In genomic region chr3:65233561-65233960, GRCh38 we compare ENCODE assay signal across 28 cellular contexts.
DNase-seq lines count a peak whose midpoint lies in the region; ATAC-seq, FAIRE-seq and TF ChIP-seq lines count a peak whose summit lies in the region.
"Had no signal": no experiment of that assay in that cellular context is flagged by ENCODE, and none has a peak within 500 bp of the region (broad histone marks: within the 10 kb centered on the region; RNA-seq: fewer than 3 reads in every experiment).

No MANE protein-coding gene starts in this region.

- WGBS in mammary epithelial cell (ENCODE audit: low coverage, missing lambda C conversion rate): 84% methylated on average over 5 of the region's 5 CpGs

- DNase-seq in mammary epithelial cell (peak; percentile 23), breast epithelium (ENCODE audit: low spot score in 2 of 2) (no peak), astrocyte (ENCODE audit: low read depth) (peak; percentile 40), glomerular visceral epithelial cell (ENCODE audit: extremely low spot score) (peak; percentile 15), GM12892 (ENCODE audit: insufficient read length) (no peak), OCI-LY7 (ENCODE audit: low spot score) (no peak)
- DNase-seq in activated CD4-positive, alpha-beta memory T cell treated with anti-CD3 and anti-CD28 coated beads, Interleukin-2, amount 10 ng/mL, durations not matched to agents 7 days and 5 days: no peak
- DNase-seq: CD8-positive, alpha-beta memory T cell; DMS 273 treated with DMSO at 0.1 percent for 48 hours; DMS79; GF-D8; Karpas-422; NCI-H1105; NCI-H1436 treated with DMSO at 0.1 percent for 48 hours; NCI-H187 treated with DMSO at 0.1 percent for 48 hours; NCI-H2107; NCI-H524 treated with DMSO at 0.1 percent for 48 hours; NCI-H82 had no signal

- H3K27me3 Mint-ChIP-seq in astrocyte (ENCODE audit: low read depth, unreplicated experiment): peaks cover 3% of the 10 kb centered on the region
- H3K27me3 Mint-ChIP-seq in activated CD4-positive, alpha-beta memory T cell treated with anti-CD3 and anti-CD28 coated beads, Interleukin-2, amount 10 ng/mL, durations not matched to agents 7 days and 5 days: no peaks in the 10 kb centered on the region
- H3K27me3 Mint-ChIP-seq: B cell; CD8-positive, alpha-beta memory T cell had no signal

- H3K9me2 ChIP-seq in OCI-LY7 (ENCODE audit: insufficient read depth, low read length): no peaks in the 10 kb centered on the region

- no peak overlapping the region for H3K9ac ChIP-seq in mammary epithelial cell (ENCODE audit: insufficient read depth, low read length)
- H3K9ac ChIP-seq in astrocyte (ENCODE audit: low read length): no peak overlapping the region

- FAIRE-seq in astrocyte (lab: Jason Lieb, UNC) (no peak), GM12892 (lab: Jason Lieb, UNC) (no peak)
- FAIRE-seq: GM12891, GM19239, H1, HepG2 had no signal

- no peak for TF ChIP-seq POLR2A in breast epithelium (IDR thresholded peaks at IDR 0.05)
- TF ChIP-seq POLR2A in GM12892 (IDR thresholded peaks at IDR 0.05; ENCODE audit: low read depth, low read length): no peak

- no peak overlapping the region for H3K4me2 ChIP-seq in mammary epithelial cell (ENCODE audit: insufficient read depth, low read depth, low read length)
- no peak overlapping the region for H3K4me2 ChIP-seq in astrocyte (ENCODE audit: low read length)
- H3K4me2 ChIP-seq in OCI-LY7 (ENCODE audit: low read length): no peak overlapping the region

- POLR2A ChIA-PET in OCI-LY7 (lab: Charles Lee): no interaction called here
- POLR2A ChIA-PET in activated CD4-positive, alpha-beta memory T cell treated with anti-CD3 and anti-CD28 coated beads, Interleukin-2, amount 10 ng/mL, durations not matched to agents 7 days and 5 days (lab: Charles Lee): no interaction called here

- no peak overlapping the region for H3K4me3 Mint-ChIP-seq in astrocyte (ENCODE audit: unreplicated experiment)
- no peak overlapping the region for H3K4me3 Mint-ChIP-seq in activated CD4-positive, alpha-beta memory T cell treated with anti-CD3 and anti-CD28 coated beads, Interleukin-2, amount 10 ng/mL, durations not matched to agents 7 days and 5 days
- H3K4me3 Mint-ChIP-seq: B cell; CD8-positive, alpha-beta memory T cell had no signal

- H3K79me2 ChIP-seq in mammary epithelial cell (ENCODE audit: insufficient read depth, low read length) (no peaks in the 10 kb centered on the region), astrocyte (ENCODE audit: insufficient read depth, low read length) (no peaks in the 10 kb centered on the region), OCI-LY7 (ENCODE audit: insufficient read depth, low read depth, low read length) (no peaks in the 10 kb centered on the region)

- BruUV-seq in mammary epithelial cell (replicated peaks; lab: Mats Ljungman, UMichigan): no TSS peak
- BruUV-seq in OCI-LY7 (replicated peaks; lab: Mats Ljungman, UMichigan): no TSS peak

- H2AFZ ChIP-seq in mammary epithelial cell (ENCODE audit: low read depth, low read length) (no peak overlapping the region), astrocyte (ENCODE audit: low read depth, low read length) (no peak overlapping the region), OCI-LY7 (ENCODE audit: low read length) (no peak overlapping the region)

- H3K4me1 ChIP-seq in mammary epithelial cell (ENCODE audit: insufficient read depth, low read length) (peaks cover 2% of the 10 kb centered on the region), breast epithelium (no peaks in the 10 kb centered on the region), astrocyte (ENCODE audit: insufficient read depth, low read length) (no peaks in the 10 kb centered on the region), OCI-LY7 (ENCODE audit: insufficient read depth, low read length, poor library complexity, severe bottlenecking) (no peaks in the 10 kb centered on the region)

- H3K36me3 ChIP-seq in mammary epithelial cell (ENCODE audit: insufficient read depth, low read length) (no peaks in the 10 kb centered on the region), breast epithelium (no peaks in the 10 kb centered on the region), astrocyte (ENCODE audit: insufficient read depth, low read length) (no peaks in the 10 kb centered on the region), OCI-LY7 (ENCODE audit: insufficient read depth, low read length) (no peaks in the 10 kb centered on the region)

- no peaks in the 10 kb centered on the region for H4K20me1 ChIP-seq in mammary epithelial cell (ENCODE audit: insufficient read depth, low read length)
- H4K20me1 ChIP-seq in astrocyte (ENCODE audit: insufficient read depth, low read length): no peaks in the 10 kb centered on the region
- H4K20me1 ChIP-seq in OCI-LY7 (ENCODE audit: insufficient read depth, low read length): no peaks in the 10 kb centered on the region

- H3K27me3 ChIP-seq in mammary epithelial cell (ENCODE audit: insufficient read depth, low read length): no peaks in the 10 kb centered on the region
- H3K27me3 ChIP-seq in breast epithelium: no peaks in the 10 kb centered on the region
- H3K27me3 ChIP-seq in astrocyte (ENCODE audit: insufficient read depth, low read length): no peaks in the 10 kb centered on the region

- in situ Hi-C loops in mammary epithelial cell (cut with MboI; ENCODE audit: low sequenced_read_pairs in 2 of 2): no loop called here

- dilution Hi-C loops in mammary epithelial cell (cut with HindIII; ENCODE audit: low sequenced_read_pairs): no loop called here

- peak overlapping the region; percentile 10 for H3K27ac Mint-ChIP-seq in astrocyte (ENCODE audit: unreplicated experiment)
- H3K27ac Mint-ChIP-seq in activated CD4-positive, alpha-beta memory T cell treated with anti-CD3 and anti-CD28 coated beads, Interleukin-2, amount 10 ng/mL, durations not matched to agents 7 days and 5 days: no peak overlapping the region
- H3K27ac Mint-ChIP-seq: B cell had no signal

- H3K27ac ChIP-seq in mammary epithelial cell (ENCODE audit: insufficient read depth, low read depth, low read length): no peak overlapping the region
- H3K27ac ChIP-seq in breast epithelium: no peak overlapping the region
- no peak overlapping the region for H3K27ac ChIP-seq in astrocyte (ENCODE audit: low read depth, low read length)
- H3K27ac ChIP-seq in OCI-LY7 (ENCODE audit: low read depth, low read length, poor library complexity, severe bottlenecking): no peak overlapping the region
- H3K27ac ChIP-seq: 22Rv1, C4-2B had no signal

- no peak for ATAC-seq in GM18861 (IDR thresholded peaks at IDR 0.05; ENCODE audit: unreplicated experiment)
- ATAC-seq: HepG2, Panc1, SK-N-SH treated with all-trans-retinoic acid at 6 μM for 48 hours had no signal

- peaks cover 2% of the 10 kb centered on the region for H3K9me3 Mint-ChIP-seq in astrocyte (ENCODE audit: unreplicated experiment)
- peaks cover 13% of the 10 kb centered on the region for H3K9me3 Mint-ChIP-seq in activated CD4-positive, alpha-beta memory T cell treated with anti-CD3 and anti-CD28 coated beads, Interleukin-2, amount 10 ng/mL, durations not matched to agents 7 days and 5 days

- no peak overlapping the region for H3K4me3 ChIP-seq in mammary epithelial cell (replicated peaks in 1 of 3; ENCODE audit: insufficient read depth in 1 of 3, low read depth in 2 of 3, low read length in 3 of 3)
- H3K4me3 ChIP-seq in breast epithelium: no peak overlapping the region
- no peak overlapping the region for H3K4me3 ChIP-seq in astrocyte (ENCODE audit: insufficient read depth, low read depth, low read length)
- H3K4me3 ChIP-seq in OCI-LY7 (ENCODE audit: low read depth, low read length, poor library complexity, severe bottlenecking): no peak overlapping the region

- no peaks in the 10 kb centered on the region for H3K9me3 ChIP-seq in mammary epithelial cell (replicated peaks; ENCODE audit: insufficient read depth, low read length)
- H3K9me3 ChIP-seq in breast epithelium: no peaks in the 10 kb centered on the region
- H3K9me3 ChIP-seq in astrocyte (ENCODE audit: insufficient read depth, low read depth, low read length): no peaks in the 10 kb centered on the region
- no peaks in the 10 kb centered on the region for H3K9me3 ChIP-seq in OCI-LY7 (ENCODE audit: low read length)

- no peaks in the 10 kb centered on the region for H3K36me3 Mint-ChIP-seq in astrocyte (ENCODE audit: low read depth, unreplicated experiment)
- no peaks in the 10 kb centered on the region for H3K36me3 Mint-ChIP-seq in activated CD4-positive, alpha-beta memory T cell treated with anti-CD3 and anti-CD28 coated beads, Interleukin-2, amount 10 ng/mL, durations not matched to agents 7 days and 5 days (ENCODE audit: low read depth)
- H3K36me3 Mint-ChIP-seq: CD8-positive, alpha-beta memory T cell had no signal

- intact Hi-C loops in mammary epithelial cell (cut with micrococcal nuclease): no loop called here
- intact Hi-C loops in breast epithelium (cut with DNase I; ENCODE audit: low total_unique reads): no loop called here
- intact Hi-C loops in OCI-LY7 (cut with micrococcal nuclease; ENCODE audit: unreplicated experiment): no loop called here

- peaks cover 8% of the 10 kb centered on the region for H3K4me1 Mint-ChIP-seq in astrocyte (ENCODE audit: low read depth, unreplicated experiment)
- no peaks in the 10 kb centered on the region for H3K4me1 Mint-ChIP-seq in activated CD4-positive, alpha-beta memory T cell treated with anti-CD3 and anti-CD28 coated beads, Interleukin-2, amount 10 ng/mL, durations not matched to agents 7 days and 5 days
- H3K4me1 Mint-ChIP-seq: B cell; CD8-positive, alpha-beta memory T cell had no signal

- CTCF ChIA-PET in mammary epithelial cell (lab: Charles Lee; ENCODE audit: low non-redundant PET): no interaction called here
- CTCF ChIA-PET in OCI-LY7 (lab: Charles Lee; ENCODE audit: unreplicated experiment): no interaction called here
- CTCF ChIA-PET in activated CD4-positive, alpha-beta memory T cell treated with anti-CD3 and anti-CD28 coated beads, Interleukin-2, amount 10 ng/mL, durations not matched to agents 7 days and 5 days (lab: Charles Lee): no interaction called here

- TF ChIP-seq CTCF in mammary epithelial cell (conservative IDR thresholded peaks at IDR 0.05 in 1 of 2, IDR thresholded peaks at IDR 0.05 in 1 of 2; ENCODE audit: extremely low read depth in 1 of 2, insufficient read depth in 1 of 2, low read depth in 1 of 2, low read length in 2 of 2) (no peak), breast epithelium (IDR thresholded peaks at IDR 0.05) (no peak), astrocyte (IDR thresholded peaks at IDR 0.05; ENCODE audit: insufficient read depth, low read depth, low read length) (no peak), OCI-LY7 (conservative IDR thresholded peaks at IDR 0.05; ENCODE audit: low read length) (no peak)

Comparison
In these comparisons a context has a peak if more than half of its experiments do, and no peak if none do; other contexts are left out.
1. DNase-seq: peak in mammary epithelial cell (single experiment), astrocyte (single experiment) and glomerular visceral epithelial cell (single experiment); none in breast epithelium (0 of 2), GM12892 (single experiment), OCI-LY7 (single experiment) and activated CD4-positive, alpha-beta memory T cell treated with anti-CD3 and anti-CD28 coated beads, Interleukin-2, amount 10 ng/mL, durations not matched to agents 7 days and 5 days (single experiment).